8 cellular contexts compared by ENCODE assay signal in the genomic region with DNA sequence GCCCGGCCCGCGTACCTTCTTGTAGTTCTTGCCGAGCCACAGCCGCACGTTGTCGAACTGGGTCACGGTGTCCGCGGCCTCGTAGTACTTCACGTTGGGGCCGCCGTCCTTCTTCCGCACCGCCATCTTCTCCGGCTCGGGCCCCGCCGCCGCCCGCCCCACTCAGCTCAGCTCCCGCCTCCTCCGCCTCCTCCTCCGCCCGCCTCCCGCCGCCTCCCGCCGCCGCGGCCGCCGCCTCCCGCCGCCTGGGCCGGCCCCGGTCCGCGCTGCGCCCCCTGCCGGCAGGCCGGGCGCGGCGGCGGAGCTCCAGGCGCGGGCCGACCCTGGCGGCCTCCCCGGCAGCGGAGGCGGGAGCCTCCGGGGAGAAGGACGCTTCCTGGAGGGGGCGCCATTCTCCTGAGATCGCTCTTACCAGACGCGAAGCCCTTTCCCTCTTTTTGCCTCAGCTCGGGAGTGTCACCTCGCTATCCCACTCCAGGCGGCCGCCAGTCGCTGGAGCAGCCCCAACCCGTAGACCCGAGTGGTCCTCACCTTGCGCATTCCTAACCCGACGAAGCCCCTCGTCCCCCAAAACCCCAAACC. TPM values are rescaled to one million over a fixed set of nuclear protein-coding genes. Genes with fewer than 3 reads are reported as not detected.
A peak's percentile ranks its signal among the peaks of the same experiment; 100 is the strongest.
DNase-seq lines count a peak whose midpoint lies in the region; ATAC-seq and TF ChIP-seq lines count a peak whose summit lies in the region.

SMARCC2 (minus strand) TSS at position 148 of the 582 bp plus-strand sequence; CDS start at position 126, 22 bp downstream.

- peaks cover 39% of the 10 kb centered on the region for H3K36me3 Mint-ChIP-seq in activated T-helper 2 cell treated with anti-CD3 and anti-CD28 coated beads, Interferon-gamma antibody, Interleukin-2, Interleukin-4, amounts not matched to agents 10 μg/mL and 5 μg/mL and 100 μg/mL, durations not matched to agents 14 hours and 24 hours and 36 hours (ENCODE audit: low read depth)
- peaks cover 18% of the 10 kb centered on the region for H3K36me3 Mint-ChIP-seq in natural killer cell treated with Interleukin-12 subunit alpha and Interleukin-12 subunit beta and Interleukin-15 and Interleukin-18, amount 100 ng/mL, for 72 hours

- H3K9me2 ChIP-seq in Karpas-422 (replicated peaks; ENCODE audit: insufficient read depth, low read length) = no peaks in the 10 kb centered on the region

- H3K4me3 ChIP-seq in Karpas-422 (ENCODE audit: low read length) (peak within 1 kb of the TSS; percentile 97), fibroblast of pulmonary artery (replicated peaks; ENCODE audit: low read depth, low read length) (peak within 1 kb of the TSS; percentile 76)

- DNase-seq in DMS153 (lab: John Stamatoyannopoulos, UW) (peak; percentile 80), Karpas-422 (peak; percentile 93), RPMI8226 (peak; percentile 91), fibroblast of pulmonary artery (ENCODE audit: low read depth) (peak; percentile 87)
- peak; percentile 81 for DNase-seq in activated T-helper 2 cell treated with anti-CD3 and anti-CD28 coated beads, Interferon-gamma antibody, Interleukin-2, Interleukin-4, amounts not matched to agents 10 μg/mL and 5 μg/mL and 100 μg/mL, durations not matched to agents 14 hours and 24 hours and 36 hours (ENCODE audit: low spot score)
- DNase-seq in natural killer cell treated with Interleukin-12 subunit alpha and Interleukin-12 subunit beta and Interleukin-15 and Interleukin-18, amount 100 ng/mL, for 72 hours (ENCODE audit: low spot score) = peak; percentile 89
- peak; percentile 90 for DNase-seq in stimulated activated naive CD4-positive, alpha-beta T cell treated with Interleukin-2 at 50 U/mL for 16 hours (lab: John Stamatoyannopoulos, UW)

- TF ChIP-seq CTCF in fibroblast of pulmonary artery (IDR thresholded peaks at IDR 0.05; ENCODE audit: low read length, missing control alignments) = peak; percentile 44

- peak within 1 kb of the TSS; percentile 98 for H3K4me3 Mint-ChIP-seq in activated T-helper 2 cell treated with anti-CD3 and anti-CD28 coated beads, Interferon-gamma antibody, Interleukin-2, Interleukin-4, amounts not matched to agents 10 μg/mL and 5 μg/mL and 100 μg/mL, durations not matched to agents 14 hours and 24 hours and 36 hours (ENCODE audit: low read depth)
- H3K4me3 Mint-ChIP-seq in natural killer cell treated with Interleukin-12 subunit alpha and Interleukin-12 subunit beta and Interleukin-15 and Interleukin-18, amount 100 ng/mL, for 72 hours = peak within 1 kb of the TSS; percentile 92

- peak within 1 kb of the TSS; percentile 94 for H3K9ac ChIP-seq in Karpas-422 (ENCODE audit: low read length)

- no peaks in the 10 kb centered on the region for H3K9me3 ChIP-seq in Karpas-422 (ENCODE audit: low read length)

- peaks cover 23% of the 10 kb centered on the region for H3K36me3 ChIP-seq in Karpas-422 (ENCODE audit: insufficient read depth, low read length)

- H3K79me2 ChIP-seq in Karpas-422 (ENCODE audit: low read length) = peaks cover 42% of the 10 kb centered on the region

- peak within 1 kb of the TSS; percentile 66 for H3K27ac ChIP-seq in Karpas-422 (ENCODE audit: low read length)

- ATAC-seq in GM21619 (IDR thresholded peaks at IDR 0.05; ENCODE audit: unreplicated experiment) = peak; percentile 66
- peak; percentile 94 to 96 for ATAC-seq in natural killer cell treated with Interleukin-12 subunit alpha and Interleukin-12 subunit beta and Interleukin-15 and Interleukin-18, amount 100 ng/mL, for 72 hours

- intact Hi-C loops in activated T-helper 2 cell treated with anti-CD3 and anti-CD28 coated beads, Interferon-gamma antibody, Interleukin-2, Interleukin-4, amounts not matched to agents 10 μg/mL and 5 μg/mL and 100 μg/mL, durations not matched to agents 14 hours and 24 hours and 36 hours (cut with micrococcal nuclease) = loop anchor here (1.0 to 2.0 kb wide), 4 partner anchors 31 to 70 kb away; partner anchors contain the start of gene MYL6

- no peaks in the 10 kb centered on the region for H3K27me3 Mint-ChIP-seq in activated T-helper 2 cell treated with anti-CD3 and anti-CD28 coated beads, Interferon-gamma antibody, Interleukin-2, Interleukin-4, amounts not matched to agents 10 μg/mL and 5 μg/mL and 100 μg/mL, durations not matched to agents 14 hours and 24 hours and 36 hours (ENCODE audit: low read depth)
- no peaks in the 10 kb centered on the region for H3K27me3 Mint-ChIP-seq in natural killer cell treated with Interleukin-12 subunit alpha and Interleukin-12 subunit beta and Interleukin-15 and Interleukin-18, amount 100 ng/mL, for 72 hours

- no peaks in the 10 kb centered on the region for H3K27me3 ChIP-seq in Karpas-422 (ENCODE audit: low read length)

- peak within 1 kb of the TSS; percentile 89; the same call in 1 of the 2 replicates for H2AFZ ChIP-seq in Karpas-422 (ENCODE audit: low read length)

- peaks cover 38% of the 10 kb centered on the region for H3K4me1 Mint-ChIP-seq in activated T-helper 2 cell treated with anti-CD3 and anti-CD28 coated beads, Interferon-gamma antibody, Interleukin-2, Interleukin-4, amounts not matched to agents 10 μg/mL and 5 μg/mL and 100 μg/mL, durations not matched to agents 14 hours and 24 hours and 36 hours (ENCODE audit: low read depth)
- peaks cover 44 to 49% of the 10 kb centered on the region in 2 donors for H3K4me1 Mint-ChIP-seq in natural killer cell treated with Interleukin-12 subunit alpha and Interleukin-12 subunit beta and Interleukin-15 and Interleukin-18, amount 100 ng/mL, for 72 hours (ENCODE audit: low read depth in 2 of 2)

- peaks cover 42% of the 10 kb centered on the region for H3K4me1 ChIP-seq in Karpas-422 (ENCODE audit: low read length)

- H3K27ac Mint-ChIP-seq in activated T-helper 2 cell treated with anti-CD3 and anti-CD28 coated beads, Interferon-gamma antibody, Interleukin-2, Interleukin-4, amounts not matched to agents 10 μg/mL and 5 μg/mL and 100 μg/mL, durations not matched to agents 14 hours and 24 hours and 36 hours = peak within 1 kb of the TSS; percentile 98
- H3K27ac Mint-ChIP-seq in natural killer cell treated with Interleukin-12 subunit alpha and Interleukin-12 subunit beta and Interleukin-15 and Interleukin-18, amount 100 ng/mL, for 72 hours = peak within 1 kb of the TSS; percentile 93 to 96

- no peaks in the 10 kb centered on the region for H4K20me1 ChIP-seq in Karpas-422 (ENCODE audit: insufficient read depth, low read depth, low read length)

- H3K4me2 ChIP-seq in Karpas-422 (ENCODE audit: low read depth, low read length, poor library complexity, severe bottlenecking) = peak within 1 kb of the TSS; percentile 95

- H3K9me3 Mint-ChIP-seq in activated T-helper 2 cell treated with anti-CD3 and anti-CD28 coated beads, Interferon-gamma antibody, Interleukin-2, Interleukin-4, amounts not matched to agents 10 μg/mL and 5 μg/mL and 100 μg/mL, durations not matched to agents 14 hours and 24 hours and 36 hours = no peaks in the 10 kb centered on the region
- H3K9me3 Mint-ChIP-seq in natural killer cell treated with Interleukin-12 subunit alpha and Interleukin-12 subunit beta and Interleukin-15 and Interleukin-18, amount 100 ng/mL, for 72 hours = no peaks in the 10 kb centered on the region

RNA-seq across cellular contexts. Expression of gene SMARCC2, which starts in this region (rescaled TPM):
- total RNA-seq in Karpas-422 (2014; rRNA removed; shearing (Covaris generic); ENCODE audit: low replicate concordance) = 26.2 and 42.2 TPM in 2 replicates
- 131 and 136 TPM in 2 replicates for total RNA-seq in activated T-helper 2 cell treated with anti-CD3 and anti-CD28 coated beads, Interferon-gamma antibody, Interleukin-2, Interleukin-4, amounts not matched to agents 10 μg/mL and 5 μg/mL and 100 μg/mL, durations not matched to agents 14 hours and 24 hours and 36 hours
- 100 to 1,000 TPM; 102 to 166 TPM for total RNA-seq in natural killer cell treated with Interleukin-12 subunit alpha and Interleukin-12 subunit beta and Interleukin-15 and Interleukin-18, amount 100 ng/mL, for 72 hours

Comparison
In these comparisons a context has a peak if more than half of its experiments do, and no peak if none do; other contexts are left out.
1. Peak in every context shown above with its lines: DNase-seq, ATAC-seq, H3K4me3 ChIP-seq and H3K27ac ChIP-seq.